8 cellular contexts compared by ENCODE assay signal in the genomic region with DNA sequence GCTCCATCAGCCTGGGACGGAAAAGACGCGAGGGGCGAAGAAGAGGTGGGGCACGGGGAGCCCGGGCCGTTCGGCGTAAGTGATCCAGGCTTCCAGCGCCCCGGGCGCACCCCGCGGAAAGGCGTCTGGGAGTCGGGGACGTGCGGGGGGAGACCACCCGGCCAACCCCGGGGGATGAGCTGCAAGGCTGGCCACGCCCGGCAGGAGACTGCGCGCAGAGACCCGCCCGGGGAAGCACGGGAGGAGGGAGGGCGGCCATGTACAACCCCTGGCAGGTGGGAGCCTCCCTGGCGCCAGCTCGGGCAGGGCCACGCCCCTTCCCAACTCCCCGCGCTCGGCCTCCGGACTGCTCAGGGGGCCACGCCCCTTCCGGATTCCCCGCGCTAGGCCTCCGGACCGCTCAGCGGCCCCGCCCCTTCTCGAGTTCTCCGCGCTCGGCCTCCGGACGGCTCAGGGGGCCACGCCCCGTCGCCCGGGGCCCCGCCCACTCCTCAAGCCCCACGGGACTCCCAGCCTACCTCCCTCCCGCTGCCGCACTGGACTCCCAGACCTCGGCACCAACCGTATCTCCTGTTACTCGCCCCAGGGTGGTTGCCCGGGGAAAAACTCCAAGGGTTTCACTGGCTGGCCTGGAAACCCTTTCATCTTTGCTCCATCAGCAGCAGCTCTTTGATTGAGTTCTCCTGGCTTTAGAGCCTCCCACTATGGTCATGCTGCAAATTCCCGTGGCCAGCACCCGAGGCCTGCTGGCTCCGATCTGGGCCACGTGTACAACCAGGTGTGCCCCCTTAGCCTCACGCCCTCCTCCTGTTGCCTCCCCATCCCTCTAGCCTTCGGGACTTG.
DNase-seq lines count a peak whose midpoint lies in the region; ATAC-seq and TF ChIP-seq lines count a peak whose summit lies in the region.

No MANE protein-coding gene starts in this region.

- ATAC-seq in GM19328 (IDR thresholded peaks at IDR 0.05; ENCODE audit: unreplicated experiment): peak; percentile 97
- peak; percentile 96 for ATAC-seq in HG03457 (IDR thresholded peaks at IDR 0.05; ENCODE audit: unreplicated experiment)

- peaks cover 15% of the 10 kb centered on the region for H3K4me1 ChIP-seq in BE2C

- no peaks in the 10 kb centered on the region for H3K36me3 ChIP-seq in BE2C

- peak overlapping the region; percentile 65 for H3K4me3 ChIP-seq in BE2C (ENCODE audit: low read depth, low read length)

- no peak for TF ChIP-seq CTCF in BE2C (IDR thresholded peaks at IDR 0.05; ENCODE audit: low read depth, low read length)

- H3K9me3 ChIP-seq in BE2C: no peaks in the 10 kb centered on the region

- DNase-seq in BE2C (peak; percentile 99), NCI-H526 treated with DMSO at 0.1 percent for 48 hours (lab: John Stamatoyannopoulos, UW) (peak; percentile 75), lung microvascular endothelial cell (ENCODE audit: low read depth in 2 of 2) (peak; percentile 86 to 91)
- peak; percentile 91 for DNase-seq in activated CD8-positive, alpha-beta memory T cell treated with anti-CD3 and anti-CD28 coated beads for 24 hours
- peak; percentile 60 for DNase-seq in effector CD8-positive, alpha-beta T cell (lab: John Stamatoyannopoulos, UW)
- DNase-seq in stimulated activated CD4-positive, alpha-beta T cell treated with anti-CD3 and anti-CD28 coated beads, TNF-alpha, amount 100 ng/mL, for 24 hours (ENCODE audit: low read depth in 3 of 3): peak; percentile 57 to 92 (median 73)

- H3K27me3 ChIP-seq in BE2C: no peaks in the 10 kb centered on the region

Comparison
In these comparisons a context has a peak if more than half of its experiments do, and no peak if none do; other contexts are left out.
1. Peak in every context shown above with its lines: DNase-seq, ATAC-seq and H3K4me3 ChIP-seq.